In the genomic region with DNA sequence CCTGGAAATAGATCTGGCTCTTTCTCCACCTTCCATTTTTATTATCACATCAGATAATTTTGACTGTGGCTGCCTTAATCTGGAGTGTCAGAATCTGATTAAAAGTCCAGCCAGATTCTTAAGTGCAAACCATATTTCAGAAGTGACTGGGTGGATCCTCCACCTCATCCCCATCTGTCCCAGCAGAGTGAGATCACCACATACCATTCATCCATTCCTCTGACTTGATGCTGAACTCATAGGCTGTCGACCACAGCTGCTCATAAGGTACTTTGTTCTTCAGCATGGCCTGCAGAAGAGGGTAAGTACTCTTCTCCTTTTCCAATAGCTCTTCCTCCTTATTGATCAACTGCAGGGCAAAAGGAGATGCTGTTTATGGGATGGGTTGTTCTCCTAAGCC, we compare ENCODE assay signal across 22 cellular contexts. TPM values are rescaled to one million over a fixed set of nuclear protein-coding genes. Genes with fewer than 3 reads are reported as not detected.
A peak's percentile ranks its signal among the peaks of the same experiment; 100 is the strongest.
DNase-seq lines count a peak whose midpoint lies in the region; ATAC-seq and TF ChIP-seq lines count a peak whose summit lies in the region.
"Had no signal": no experiment of that assay in that cellular context is flagged by ENCODE, and none has a peak within 500 bp of the region (broad histone marks: within the 10 kb centered on the region; RNA-seq: fewer than 3 reads in every experiment).

No MANE protein-coding gene starts in this region.

- WGBS in right lobe of liver (ENCODE audit: insufficient coverage, low coverage, low lambda C conversion rate, missing lambda C conversion rate) = 43% methylated on average over 1 of the region's 1 CpG

- DNase-seq in NCI-H2171 treated with DMSO at 0.1 percent for 48 hours (lab: John Stamatoyannopoulos, UW) (peak; percentile 29), NCI-H2171 (lab: John Stamatoyannopoulos, UW) (no peak), RPMI7951 (ENCODE audit: low read depth) (peak; percentile 19), foreskin fibroblast (peak; percentile 73 to 88), amniotic stem cell (lab: John Stamatoyannopoulos, UW) (no peak), right lobe of liver (no peak)
- DNase-seq in stimulated activated effector memory CD8-positive, alpha-beta T cell treated with anti-CD3 and anti-CD28 coated beads, Interleukin-12 subunit alpha, Interleukin-12 subunit beta, amount 100 ng/mL, for 72 hours (ENCODE audit: low spot score in 2 of 2) = no peak
- DNase-seq in stimulated activated CD4-positive, alpha-beta T cell treated with anti-CD3 and anti-CD28 coated beads, Interleukin-1b, Interleukin-23, amount 100 ng/mL, for 48 hours = no peak
- DNase-seq: 8988T; activated CD8-positive, alpha-beta memory T cell treated with anti-CD3 and anti-CD28 coated beads, Interleukin-2, amount 10 ng/mL, durations not matched to agents 7 days and 5 days; activated effector memory CD4-positive, alpha-beta T cell treated with Interleukin-2 at 50 U/mL for 16 hours; aorta; CD4-positive, CD25-positive, alpha-beta regulatory T cell; DMS79; KBM-7; NCI-H1417; stimulated activated naive CD8-positive, alpha-beta T cell treated with anti-CD3 and anti-CD28 coated beads, Interleukin-15, Interleukin-2, amounts not matched to agents 100 U/mL and 50 U/mL, for 24 hours; upper lobe of left lung had no signal

- no peaks in the 10 kb centered on the region for H3K27me3 ChIP-seq in right lobe of liver
- H3K27me3 ChIP-seq: upper lobe of left lung had no signal

- H3K4me3 ChIP-seq in foreskin fibroblast (ENCODE audit: low read depth in 1 of 2, low read length in 2 of 2) (no peak overlapping the region), right lobe of liver (no peak overlapping the region)
- H3K4me3 ChIP-seq: upper lobe of left lung had no signal

- no peak overlapping the region for H3K27ac ChIP-seq in right lobe of liver
- H3K27ac ChIP-seq: parathyroid adenoma, upper lobe of left lung had no signal

- H3K36me3 ChIP-seq in right lobe of liver = no peaks in the 10 kb centered on the region
- H3K36me3 ChIP-seq: upper lobe of left lung had no signal

- intact Hi-C loops in right lobe of liver (cut with DNase I) = no loop called here

- no peaks in the 10 kb centered on the region for H3K4me1 ChIP-seq in right lobe of liver
- H3K4me1 ChIP-seq: parathyroid adenoma, upper lobe of left lung had no signal

- H3K9me3 ChIP-seq in right lobe of liver = no peaks in the 10 kb centered on the region
- H3K9me3 ChIP-seq: upper lobe of left lung had no signal

- TF ChIP-seq CTCF in foreskin fibroblast (IDR thresholded peaks at IDR 0.05; ENCODE audit: low read depth, low read length) (no peak), right lobe of liver (IDR thresholded peaks at IDR 0.05) (no peak)

- H3K4me1 Mint-ChIP-seq in stimulated activated effector memory CD8-positive, alpha-beta T cell treated with anti-CD3 and anti-CD28 coated beads, Interleukin-12 subunit alpha, Interleukin-12 subunit beta, amount 100 ng/mL, for 72 hours = no peaks in the 10 kb centered on the region
- H3K4me1 Mint-ChIP-seq: activated CD8-positive, alpha-beta memory T cell treated with anti-CD3 and anti-CD28 coated beads, Interleukin-2, amount 10 ng/mL, durations not matched to agents 7 days and 5 days; CD4-positive, CD25-positive, alpha-beta regulatory T cell had no signal

- no peak for TF ChIP-seq POLR2A in right lobe of liver (IDR thresholded peaks at IDR 0.05)

- H3K9me3 Mint-ChIP-seq in stimulated activated effector memory CD8-positive, alpha-beta T cell treated with anti-CD3 and anti-CD28 coated beads, Interleukin-12 subunit alpha, Interleukin-12 subunit beta, amount 100 ng/mL, for 72 hours = no peaks in the 10 kb centered on the region
- H3K9me3 Mint-ChIP-seq: T-helper 1 cell treated with Interleukin-12 subunit alpha and Interleukin-12 subunit beta and Interleukin-4 antibody, amounts not matched to agents 30 μg/mL and 1 μg/mL, for 36 hours had no signal

- ATAC-seq in stimulated activated effector memory CD8-positive, alpha-beta T cell treated with anti-CD3 and anti-CD28 coated beads, Interleukin-12 subunit alpha, Interleukin-12 subunit beta, amount 100 ng/mL, for 72 hours = peak; percentile 49
- ATAC-seq in right lobe of liver = no peak
- ATAC-seq: activated CD8-positive, alpha-beta memory T cell treated with anti-CD3 and anti-CD28 coated beads, Interleukin-2, amount 10 ng/mL, durations not matched to agents 7 days and 5 days; left lobe of liver; stimulated activated naive CD8-positive, alpha-beta T cell treated with anti-CD3 and anti-CD28 coated beads, Interleukin-15, Interleukin-2, amounts not matched to agents 100 U/mL and 50 U/mL, for 24 hours had no signal

- no peak overlapping the region for H3K4me3 Mint-ChIP-seq in stimulated activated effector memory CD8-positive, alpha-beta T cell treated with anti-CD3 and anti-CD28 coated beads, Interleukin-12 subunit alpha, Interleukin-12 subunit beta, amount 100 ng/mL, for 72 hours
- H3K4me3 Mint-ChIP-seq: activated CD8-positive, alpha-beta memory T cell treated with anti-CD3 and anti-CD28 coated beads, Interleukin-2, amount 10 ng/mL, durations not matched to agents 7 days and 5 days; CD4-positive, CD25-positive, alpha-beta regulatory T cell; T-helper 1 cell treated with Interleukin-12 subunit alpha and Interleukin-12 subunit beta and Interleukin-4 antibody, amounts not matched to agents 30 μg/mL and 1 μg/mL, for 36 hours had no signal

- no peak overlapping the region for H3K27ac Mint-ChIP-seq in stimulated activated effector memory CD8-positive, alpha-beta T cell treated with anti-CD3 and anti-CD28 coated beads, Interleukin-12 subunit alpha, Interleukin-12 subunit beta, amount 100 ng/mL, for 72 hours
- H3K27ac Mint-ChIP-seq: activated CD8-positive, alpha-beta memory T cell treated with anti-CD3 and anti-CD28 coated beads, Interleukin-2, amount 10 ng/mL, durations not matched to agents 7 days and 5 days; CD4-positive, CD25-positive, alpha-beta regulatory T cell; T-helper 1 cell treated with Interleukin-12 subunit alpha and Interleukin-12 subunit beta and Interleukin-4 antibody, amounts not matched to agents 30 μg/mL and 1 μg/mL, for 36 hours had no signal

- H3K36me3 Mint-ChIP-seq in stimulated activated effector memory CD8-positive, alpha-beta T cell treated with anti-CD3 and anti-CD28 coated beads, Interleukin-12 subunit alpha, Interleukin-12 subunit beta, amount 100 ng/mL, for 72 hours = no peaks in the 10 kb centered on the region
- H3K36me3 Mint-ChIP-seq: activated CD8-positive, alpha-beta memory T cell treated with anti-CD3 and anti-CD28 coated beads, Interleukin-2, amount 10 ng/mL, durations not matched to agents 7 days and 5 days; CD4-positive, CD25-positive, alpha-beta regulatory T cell had no signal

RNA-seq across cellular contexts. Expression of a gene that starts 53.5 kb away (rescaled TPM):
- total RNA-seq in RPMI7951 (2014; rRNA removed; shearing (Covaris generic)) = under 0.01 TPM in 1 of 2 replicates, not detected in the other
- not detected for total RNA-seq in right lobe of liver
- total RNA-seq: aorta; CD4-positive, CD25-positive, alpha-beta regulatory T cell; epithelial cell of proximal tubule; left lobe of liver had no signal

Comparison
In these comparisons a context has a peak if more than half of its experiments do, and no peak if none do; other contexts are left out.
1. DNase-seq: peak in NCI-H2171 treated with DMSO at 0.1 percent for 48 hours (single experiment), RPMI7951 (single experiment) and foreskin fibroblast (2 of 2); none in NCI-H2171 (single experiment), stimulated activated effector memory CD8-positive, alpha-beta T cell treated with anti-CD3 and anti-CD28 coated beads, Interleukin-12 subunit alpha, Interleukin-12 subunit beta, amount 100 ng/mL, for 72 hours (0 of 2), amniotic stem cell (single experiment), right lobe of liver (0 of 3) and stimulated activated CD4-positive, alpha-beta T cell treated with anti-CD3 and anti-CD28 coated beads, Interleukin-1b, Interleukin-23, amount 100 ng/mL, for 48 hours (single experiment).